Comparison of ENCODE assay signal across 15 cellular contexts in the genomic region with DNA sequence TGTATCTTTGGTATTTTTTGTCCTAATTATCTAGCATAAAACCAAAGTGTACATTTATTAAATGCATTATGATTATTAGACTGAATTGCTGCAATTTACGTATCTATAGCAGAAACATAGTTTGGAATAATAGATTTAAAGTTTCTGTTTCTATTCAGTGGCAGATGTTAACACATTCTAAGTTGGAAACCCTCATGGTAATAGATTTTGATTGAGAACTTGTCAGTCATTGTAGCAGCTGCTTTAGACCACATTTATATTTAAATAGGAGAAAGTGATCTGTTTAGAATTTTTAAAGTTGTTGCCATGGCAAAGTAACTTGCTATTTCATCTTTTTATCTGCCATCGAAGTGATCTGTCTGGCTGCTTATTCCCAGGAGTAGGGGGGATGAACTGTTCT.
"Had no signal": no experiment of that assay in that cellular context is flagged by ENCODE, and none has a peak within 500 bp of the region (broad histone marks: within the 10 kb centered on the region; RNA-seq: fewer than 3 reads in every experiment).

No MANE protein-coding gene starts in this region.

- ATAC-seq: gastrocnemius medialis, WTC11 had no signal

- H3K9me3 Mint-ChIP-seq: activated naive CD4-positive, alpha-beta T cell treated with anti-CD3 and anti-CD28 coated beads for 36 hours; mesothelial cell of epicardium; naive B cell; T-helper 1 cell treated with Interleukin-12 subunit alpha and Interleukin-12 subunit beta and Interleukin-4 antibody, amounts not matched to agents 30 μg/mL and 1 μg/mL, for 36 hours; WTC11 had no signal

- H3K27me3 ChIP-seq: colonic mucosa, gastrocnemius medialis, sigmoid colon had no signal

- H3K27ac ChIP-seq: colonic mucosa, gastrocnemius medialis, sigmoid colon had no signal

- H3K27me3 Mint-ChIP-seq: naive B cell had no signal

- H3K27ac Mint-ChIP-seq: activated naive CD4-positive, alpha-beta T cell treated with anti-CD3 and anti-CD28 coated beads for 36 hours; T-helper 1 cell treated with Interleukin-12 subunit alpha and Interleukin-12 subunit beta and Interleukin-4 antibody, amounts not matched to agents 30 μg/mL and 1 μg/mL, for 36 hours; WTC11 had no signal

- H3K36me3 ChIP-seq: colonic mucosa, gastrocnemius medialis, sigmoid colon had no signal

- H3K4me3 Mint-ChIP-seq: activated naive CD4-positive, alpha-beta T cell treated with anti-CD3 and anti-CD28 coated beads for 36 hours; mesothelial cell of epicardium; naive B cell; T-helper 1 cell treated with Interleukin-12 subunit alpha and Interleukin-12 subunit beta and Interleukin-4 antibody, amounts not matched to agents 30 μg/mL and 1 μg/mL, for 36 hours; WTC11 had no signal

- H3K9me3 ChIP-seq: colonic mucosa, gastrocnemius medialis, sigmoid colon had no signal

- H3K4me1 ChIP-seq: colonic mucosa had no signal

- H3K4me3 ChIP-seq: colonic mucosa, gastrocnemius medialis, sigmoid colon had no signal

- H3K36me3 Mint-ChIP-seq: mesothelial cell of epicardium, WTC11 had no signal

- DNase-seq: activated CD4-positive, alpha-beta T cell treated with anti-CD3 and anti-CD28 coated beads for 48 hours; activated naive CD4-positive, alpha-beta T cell treated with anti-CD3 and anti-CD28 coated beads for 36 hours; caudate nucleus; colonic mucosa; effector CD8-positive, alpha-beta T cell; gastrocnemius medialis; naive B cell; occipital lobe; sigmoid colon; stimulated activated CD4-positive, alpha-beta T cell treated with anti-CD3 and anti-CD28 coated beads, Interleukin-12 subunit alpha, Interleukin-12 subunit beta, amount 100 ng/mL, for 4 hours; stimulated activated naive CD4-positive, alpha-beta T cell treated with Interleukin-2 at 50 U/mL for 16 hours; trophoblast cell had no signal
